In genomic region chr13:114320065-114320464, GRCh38 we compare ENCODE assay signal across 16 cellular contexts. TPM values are rescaled to one million over a fixed set of nuclear protein-coding genes. Genes with fewer than 3 reads are reported as not detected.
DNase-seq lines count a peak whose midpoint lies in the region; ATAC-seq and TF ChIP-seq lines count a peak whose summit lies in the region.
"Had no signal": no experiment of that assay in that cellular context is flagged by ENCODE, and none has a peak within 500 bp of the region (broad histone marks: within the 10 kb centered on the region; RNA-seq: fewer than 3 reads in every experiment).

No MANE protein-coding gene starts in this region.

- POLR2A ChIA-PET in CD8-positive, alpha-beta T cell (lab: Charles Lee), result interaction anchor here (1.2 kb wide), 1 partner anchor 8 kb away, joined by 4 read pairs; no protein-coding TSS in a partner anchor
- POLR2A ChIA-PET in T-cell (lab: Charles Lee), result interaction anchor here (0.6 to 1.2 kb wide), 3 partner anchors 8 to 27 kb away, joined by 3 read pairs; no protein-coding TSS in a partner anchor

- TF ChIP-seq POLR2A in breast epithelium (IDR thresholded peaks at IDR 0.05), result no peak

- H3K9me3 ChIP-seq in CD8-positive, alpha-beta T cell (ENCODE audit: low read length), result no peaks in the 10 kb centered on the region
- no peaks in the 10 kb centered on the region for H3K9me3 ChIP-seq in mucosa of descending colon
- H3K9me3 ChIP-seq in breast epithelium, result no peaks in the 10 kb centered on the region

- H3K27me3 Mint-ChIP-seq in CD8-positive, alpha-beta T cell (ENCODE audit: low read depth), result no peaks in the 10 kb centered on the region
- no peaks in the 10 kb centered on the region for H3K27me3 Mint-ChIP-seq in T-cell
- H3K27me3 Mint-ChIP-seq in mesothelial cell of epicardium (ENCODE audit: low read depth), result no peaks in the 10 kb centered on the region
- H3K27me3 Mint-ChIP-seq: IgD-negative memory B cell had no signal

- no peak for TF ChIP-seq CTCF in CD8-positive, alpha-beta T cell (IDR thresholded peaks at IDR 0.05)
- TF ChIP-seq CTCF in mesothelial cell of epicardium (IDR thresholded peaks at IDR 0.05; ENCODE audit: unreplicated experiment), result no peak
- no peak for TF ChIP-seq CTCF in mucosa of descending colon (IDR thresholded peaks at IDR 0.05)
- no peak for TF ChIP-seq CTCF in breast epithelium (IDR thresholded peaks at IDR 0.05)

- H3K36me3 ChIP-seq in CD8-positive, alpha-beta T cell (ENCODE audit: insufficient read depth, low read length), result peaks cover 10% of the 10 kb centered on the region
- peaks cover 7% of the 10 kb centered on the region for H3K36me3 ChIP-seq in mucosa of descending colon (ENCODE audit: low read depth)
- no peaks in the 10 kb centered on the region for H3K36me3 ChIP-seq in breast epithelium

- no peak overlapping the region for H3K27ac ChIP-seq in CD8-positive, alpha-beta T cell (ENCODE audit: low read depth, low read length)
- H3K27ac ChIP-seq in breast epithelium, result no peak overlapping the region
- H3K27ac ChIP-seq: coronary artery had no signal

- no peak for DNase-seq in CD8-positive, alpha-beta T cell
- DNase-seq in T-cell (no peak), dermis blood vessel endothelial cell (peak; percentile 7), mesothelial cell of epicardium (ENCODE audit: low spot score in 2 of 2, unreplicated experiment in 2 of 2) (no peak), mucosa of descending colon (no peak), NCI-H2171 treated with DMSO at 0.1 percent for 48 hours (lab: John Stamatoyannopoulos, UW) (no peak), NCI-H2081 treated with DMSO at 0.1 percent for 48 hours (lab: John Stamatoyannopoulos, UW) (no peak), breast epithelium (ENCODE audit: low spot score in 2 of 2) (no peak)
- DNase-seq: NCI-H1436 treated with DMSO at 0.1 percent for 48 hours; NCI-H524; stimulated activated CD4-positive, alpha-beta T cell treated with anti-CD3 and anti-CD28 coated beads, Interleukin-4, amount 100 ng/mL, for 24 hours; stimulated activated naive CD4-positive, alpha-beta T cell had no signal

- H3K4me1 Mint-ChIP-seq in CD8-positive, alpha-beta T cell (ENCODE audit: low read depth), result peaks cover 41% of the 10 kb centered on the region
- H3K4me1 Mint-ChIP-seq in T-cell, result peaks cover 41 to 44% (median 43%) of the 10 kb centered on the region in 3 donors
- H3K4me1 Mint-ChIP-seq in mesothelial cell of epicardium, result peaks cover 28% of the 10 kb centered on the region

- no peaks in the 10 kb centered on the region for H3K9me3 Mint-ChIP-seq in CD8-positive, alpha-beta T cell
- H3K9me3 Mint-ChIP-seq in T-cell (no peaks in the 10 kb centered on the region), mesothelial cell of epicardium (no peaks in the 10 kb centered on the region)
- H3K9me3 Mint-ChIP-seq: CD14-positive monocyte, IgD-negative memory B cell had no signal

- H3K27ac Mint-ChIP-seq in CD8-positive, alpha-beta T cell, result peak overlapping the region; percentile 55
- H3K27ac Mint-ChIP-seq in T-cell (peak overlapping the region; percentile 68), mesothelial cell of epicardium (peak overlapping the region; percentile 13)

- ATAC-seq in CD8-positive, alpha-beta T cell, result no peak
- ATAC-seq in T-cell (replicated peaks in 1 of 4) (no peak), mucosa of descending colon (no peak)
- ATAC-seq: Panc1 had no signal

- no peak overlapping the region for H3K4me3 ChIP-seq in CD8-positive, alpha-beta T cell (ENCODE audit: low read depth, low read length)
- H3K4me3 ChIP-seq in mucosa of descending colon (no peak overlapping the region), breast epithelium (no peak overlapping the region)
- H3K4me3 ChIP-seq: coronary artery had no signal

- H3K4me3 Mint-ChIP-seq in CD8-positive, alpha-beta T cell, result no peak overlapping the region
- no peak overlapping the region for H3K4me3 Mint-ChIP-seq in T-cell
- no peak overlapping the region for H3K4me3 Mint-ChIP-seq in mesothelial cell of epicardium
- H3K4me3 Mint-ChIP-seq: CD14-positive monocyte, IgD-negative memory B cell had no signal

- peaks cover 7% of the 10 kb centered on the region for H3K4me1 ChIP-seq in CD8-positive, alpha-beta T cell (ENCODE audit: insufficient read depth, low read length)
- peaks cover 12% of the 10 kb centered on the region for H3K4me1 ChIP-seq in mucosa of descending colon (ENCODE audit: low read depth)
- no peaks in the 10 kb centered on the region for H3K4me1 ChIP-seq in breast epithelium

- H3K27me3 ChIP-seq in CD8-positive, alpha-beta T cell (ENCODE audit: insufficient read depth, low read length), result no peaks in the 10 kb centered on the region
- no peaks in the 10 kb centered on the region for H3K27me3 ChIP-seq in breast epithelium

- intact Hi-C loops in CD8-positive, alpha-beta T cell (cut with DNase I, micrococcal nuclease), result no loop called here
- intact Hi-C loops in mucosa of descending colon (cut with DNase I, micrococcal nuclease), result no loop called here
- intact Hi-C loops in breast epithelium (cut with DNase I; ENCODE audit: low total_unique reads), result no loop called here

- H3K36me3 Mint-ChIP-seq in CD8-positive, alpha-beta T cell, result peaks cover 49% of the 10 kb centered on the region
- peaks cover 35% of the 10 kb centered on the region for H3K36me3 Mint-ChIP-seq in T-cell
- H3K36me3 Mint-ChIP-seq in mesothelial cell of epicardium, result peaks cover 45% of the 10 kb centered on the region

- CTCF ChIA-PET in CD8-positive, alpha-beta T cell (lab: Charles Lee), result interaction anchor here (1.6 kb wide), 1 partner anchor 21 kb away, joined by 6 read pairs; no protein-coding TSS in a partner anchor
- CTCF ChIA-PET in T-cell (lab: Charles Lee), result no interaction called here

RNA-seq across cellular contexts. Expression of gene CHAMP1, which starts 5.8 kb away (rescaled TPM):
- 10 to 100 TPM; 10.8 to 14.2 TPM for total RNA-seq in CD8-positive, alpha-beta T cell
- total RNA-seq in T-cell (10 to 100 TPM; 14.0 to 21.7 (median 18.0) TPM), dermis blood vessel endothelial cell (10.7 and 11.0 TPM in 2 replicates), mesothelial cell of epicardium (27.9 to 29.3 TPM (median 28.3 TPM) in 3 replicates), mucosa of descending colon (10 to 100 TPM; 16.1 to 17.8 (median 16.7) TPM), breast epithelium (10 to 100 TPM in 2 of 3 donors, 1 to 10 TPM in 1; 9.4 to 25.3 (median 21.6) TPM)

RNA-seq across cellular contexts. Expression of gene UPF3A, which starts 38.7 kb away (rescaled TPM):
- total RNA-seq in CD8-positive, alpha-beta T cell, result 10 to 100 TPM; 33.3 to 37.0 TPM
- total RNA-seq in T-cell (100 to 1,000 TPM in 1 of 5 donors, 10 to 100 TPM in 4; 40.5 to 105 (median 68.0) TPM), dermis blood vessel endothelial cell (24.0 and 25.5 TPM in 2 replicates), mesothelial cell of epicardium (112 to 123 TPM (median 117 TPM) in 3 replicates), mucosa of descending colon (10 to 100 TPM; 35.6 to 41.6 (median 41.0) TPM), breast epithelium (10 to 100 TPM; 48.5 to 52.8 (median 49.6) TPM)

Comparison
In these comparisons a context has a peak if more than half of its experiments do, and no peak if none do; other contexts are left out.
1. H3K27ac Mint-ChIP-seq: peak in every context shown above with its lines; median percentile 68 in T-cell; 55 in CD8-positive, alpha-beta T cell; 13 in mesothelial cell of epicardium.